In genomic region chr18:42959528-42959927, GRCh38 we compare ENCODE assay signal across 2 cellular contexts.
TF ChIP-seq lines count a peak whose summit lies in the region.

No MANE protein-coding gene starts in this region.

TF ChIP-seq in SK-N-SH, 30 proteins besides CTCF, POLR2A, EP300 and RAD21:
- TF ChIP-seq FOXM1 (IDR thresholded peaks at IDR 0.05; ENCODE audit: low read depth), result no peak
- no peak for TF ChIP-seq TCF12 (IDR thresholded peaks at IDR 0.05)
- peak; percentile 56; the same call in 1 of the 2 replicates for TF ChIP-seq RCOR1 (IDR thresholded peaks at IDR 0.05; ENCODE audit: low read length)
- TF ChIP-seq, protein P1, sequence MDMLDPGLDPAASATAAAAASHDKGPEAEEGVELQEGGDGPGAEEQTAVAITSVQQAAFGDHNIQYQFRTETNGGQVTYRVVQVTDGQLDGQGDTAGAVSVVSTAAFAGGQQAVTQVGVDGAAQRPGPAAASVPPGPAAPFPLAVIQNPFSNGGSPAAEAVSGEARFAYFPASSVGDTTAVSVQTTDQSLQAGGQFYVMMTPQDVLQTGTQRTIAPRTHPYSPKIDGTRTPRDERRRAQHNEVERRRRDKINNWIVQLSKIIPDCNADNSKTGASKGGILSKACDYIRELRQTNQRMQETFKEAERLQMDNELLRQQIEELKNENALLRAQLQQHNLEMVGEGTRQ (IDR thresholded peaks at IDR 0.05; ENCODE audit: borderline replicate concordance, low read depth, low read length), result no peak

TF ChIP-seq in SK-N-SH treated with all-trans-retinoic acid at 6 μM for 48 hours, 23 proteins besides CTCF, POLR2A, EP300 and RAD21:
- TF ChIP-seq, protein P2, sequence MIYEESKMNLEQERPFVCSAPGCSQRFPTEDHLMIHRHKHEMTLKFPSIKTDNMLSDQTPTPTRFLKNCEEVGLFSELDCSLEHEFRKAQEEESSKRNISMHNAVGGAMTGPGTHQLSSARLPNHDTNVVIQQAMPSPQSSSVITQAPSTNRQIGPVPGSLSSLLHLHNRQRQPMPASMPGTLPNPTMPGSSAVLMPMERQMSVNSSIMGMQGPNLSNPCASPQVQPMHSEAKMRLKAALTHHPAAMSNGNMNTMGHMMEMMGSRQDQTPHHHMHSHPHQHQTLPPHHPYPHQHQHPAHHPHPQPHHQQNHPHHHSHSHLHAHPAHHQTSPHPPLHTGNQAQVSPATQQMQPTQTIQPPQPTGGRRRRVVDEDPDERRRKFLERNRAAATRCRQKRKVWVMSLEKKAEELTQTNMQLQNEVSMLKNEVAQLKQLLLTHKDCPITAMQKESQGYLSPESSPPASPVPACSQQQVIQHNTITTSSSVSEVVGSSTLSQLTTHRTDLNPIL (CRISPR knock-in tag; IDR thresholded peaks at IDR 0.05; ENCODE audit: low read depth), result no peak
- peak; percentile 33; the same call in 1 of the 2 replicates for TF ChIP-seq ISL1 (CRISPR knock-in tag; IDR thresholded peaks at IDR 0.05)
